In genomic region chr20:50491926-50492634, GRCh38 we compare ENCODE assay signal across 1 cellular context.
TF ChIP-seq lines count a peak whose summit lies in the region.

No MANE protein-coding gene starts in this region.

TF ChIP-seq in GM23338, 12 proteins besides CTCF, POLR2A, EP300 and RAD21 (continued from another document):
- TF ChIP-seq REST (IDR thresholded peaks at IDR 0.05; ENCODE audit: unreplicated experiment) = no peak
- no peak for TF ChIP-seq EZH2phosphoT487 (IDR thresholded peaks at IDR 0.05; ENCODE audit: unreplicated experiment)
- no peak for TF ChIP-seq ZNF331 (CRISPR knock-in tag; IDR thresholded peaks at IDR 0.05; ENCODE audit: low read depth)
- TF ChIP-seq CREB1 (CRISPR knock-in tag; IDR thresholded peaks at IDR 0.05; ENCODE audit: low read depth) = no peak
- no peak for TF ChIP-seq ZNF114 (CRISPR knock-in tag; IDR thresholded peaks at IDR 0.05)
- no peak for TF ChIP-seq EZH2 (IDR thresholded peaks at IDR 0.05; ENCODE audit: low read depth, unreplicated experiment)
- TF ChIP-seq STAT1 (IDR thresholded peaks at IDR 0.05; ENCODE audit: unreplicated experiment) = no peak
- TF ChIP-seq NANOG (IDR thresholded peaks at IDR 0.05; ENCODE audit: borderline replicate concordance) = no peak
- TF ChIP-seq ETS1 (IDR thresholded peaks at IDR 0.05) = no peak
- no peak for TF ChIP-seq POLR2AphosphoS5 (IDR thresholded peaks at IDR 0.05; ENCODE audit: low read depth)
